Comparison of ENCODE assay signal across 8 cellular contexts in the genomic region with DNA sequence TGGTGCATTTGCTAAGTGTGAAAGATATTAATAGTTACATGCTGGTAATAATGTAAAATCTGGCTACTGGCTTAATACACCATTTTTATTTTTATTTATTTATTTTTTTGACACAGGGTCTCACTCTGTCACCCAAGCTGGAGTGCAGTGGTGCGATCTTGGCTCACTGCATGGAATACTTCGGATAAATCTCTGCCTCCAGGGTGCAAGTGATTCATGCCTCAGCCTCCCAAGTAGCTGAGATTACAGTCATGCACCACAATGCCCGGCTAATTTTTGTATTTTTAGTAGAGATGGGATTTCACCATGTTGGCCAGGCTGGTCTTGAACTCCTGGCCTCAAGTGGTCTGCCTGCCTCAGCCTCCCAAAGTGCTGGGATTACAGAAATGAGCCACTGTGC. TPM values are rescaled to one million over a fixed set of nuclear protein-coding genes. Genes with fewer than 3 reads are reported as not detected.
"Had no signal": no experiment of that assay in that cellular context is flagged by ENCODE, and none has a peak within 500 bp of the region (broad histone marks: within the 10 kb centered on the region; RNA-seq: fewer than 3 reads in every experiment).

No MANE protein-coding gene starts in this region.

RNA-seq across cellular contexts. Expression of gene TIMD4, which starts 4.4 kb away (rescaled TPM):
- total RNA-seq: PC-3, PC-9, Right ventricle myocardium superior, RPMI7951, SJCRH30, SJSA1, SK-MEL-5 had no signal
- polyA plus RNA-seq: SK-N-SH had no signal
